8 cellular contexts compared by ENCODE assay signal in the genomic region with DNA sequence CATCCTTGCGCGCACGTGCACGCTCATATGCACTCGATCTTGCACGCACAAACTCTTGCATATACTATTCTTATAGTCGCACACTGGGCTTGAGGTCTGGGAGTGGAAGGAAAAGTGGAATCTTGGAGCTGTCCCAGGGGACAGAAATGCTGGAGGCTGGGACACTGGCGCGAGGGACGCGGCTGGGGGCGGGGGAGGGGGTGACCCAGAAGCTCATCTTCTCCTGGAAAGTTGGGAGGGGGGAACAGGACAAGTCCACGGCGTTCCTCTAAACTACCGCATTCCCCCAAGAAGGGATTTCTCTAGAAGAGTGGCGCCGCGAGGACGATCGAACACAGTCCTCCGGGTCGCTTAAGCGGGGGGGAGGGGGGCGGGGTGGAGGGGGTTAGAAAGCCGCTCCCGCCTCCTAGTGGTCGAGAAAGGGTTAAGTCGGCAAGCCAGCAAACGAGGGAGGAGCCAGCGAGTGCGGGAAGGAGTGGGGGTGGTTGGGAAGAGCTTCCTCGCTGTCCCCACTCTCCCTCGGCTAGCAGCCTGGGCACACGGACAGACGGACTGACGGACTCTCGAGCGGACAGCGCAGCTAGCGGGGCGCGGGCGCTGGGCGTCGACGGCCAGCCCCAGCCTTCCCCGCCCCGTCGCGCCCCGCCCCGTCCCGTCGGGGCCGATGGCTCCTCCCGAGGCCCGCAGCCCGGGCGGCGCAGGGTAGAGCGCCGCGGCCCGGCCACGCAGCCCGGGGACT. TPM values are rescaled to one million over a fixed set of nuclear protein-coding genes. Genes with fewer than 3 reads are reported as not detected.
DNase-seq lines count a peak whose midpoint lies in the region; ATAC-seq, FAIRE-seq and TF ChIP-seq lines count a peak whose summit lies in the region.

A gene (plus strand): TSS at position 512 of the 739 bp plus-strand sequence. CDS start 338 bp downstream, outside the sequence.

- H3K27me3 ChIP-seq in K562 (ENCODE audit: control insufficient read depth in 2 of 2, insufficient read depth in 2 of 2, low read length in 2 of 2): no peaks in the 10 kb centered on the region

- peak; percentile 75 for FAIRE-seq in K562 (lab: Jason Lieb, UNC)

- in situ Hi-C loops in GM13976 (cut with MboI; ENCODE audit: low sequenced_read_pairs, unreplicated experiment) (no loop called here), K562 (cut with MboI) (no loop called here)

- H3K4me2 ChIP-seq in K562 (ENCODE audit: insufficient read depth, low read length): peak within 1 kb of the TSS; percentile 82

- BruUV-seq in K562 (replicated peaks; lab: Mats Ljungman, UMichigan): no TSS peak

- no peak for TF ChIP-seq POLR2A in K562 (conservative IDR thresholded peaks at IDR 0.05)

- H3K9me1 ChIP-seq in K562 (ENCODE audit: control insufficient read depth, insufficient read depth, low read length): no peaks in the 10 kb centered on the region

- no peaks in the 10 kb centered on the region for H3K36me3 ChIP-seq in K562 (ENCODE audit: control insufficient read depth, insufficient read depth, low read length)

- TF ChIP-seq EP300 in K562 (IDR thresholded peaks at IDR 0.05; ENCODE audit: low read length): no peak

- peak within 1 kb of the TSS in 2 of 6 donors; percentile 30 to 46 for H3K27ac Mint-ChIP-seq in immature natural killer cell

- POLR2A ChIA-PET in K562 (lab: Yijun Ruan, JAX): interaction anchor here (0.8 to 2.3 kb wide), 3 partner anchors 9 to 147 kb away, joined by 3 to 7 read pairs (median 4); no protein-coding TSS in a partner anchor

- TF ChIP-seq RAD21 in K562 (CRISPR knock-in tag; conservative IDR thresholded peaks at IDR 0.05 in 1 of 2, IDR thresholded peaks at IDR 0.05 in 1 of 2): 0 out of 4 replicates have a peak, but pooled peaks of 1 of the 2 experiments have one; percentile 4

- peaks cover 5% of the 10 kb centered on the region for H4K20me1 ChIP-seq in K562 (replicated peaks; ENCODE audit: control insufficient read depth, insufficient read depth, low read length)

- intact Hi-C loops in K562 (cut with micrococcal nuclease): no loop called here

- H3K4me1 ChIP-seq in K562 (replicated peaks in 1 of 2; ENCODE audit: control insufficient read depth in 2 of 2, insufficient read depth in 2 of 2, low read length in 2 of 2): peaks cover 22 to 59% of the 10 kb centered on the region in 2 experiments

- WGBS in K562 (ENCODE audit: insufficient coverage, low coverage, missing lambda C conversion rate): 0% methylated on average over 27 of the region's 66 CpGs

- CTCF ChIA-PET in K562 (lab: Yijun Ruan, JAX; ENCODE audit: low intra/inter-chr PET ratio): interaction anchor here (3.6 kb wide), 1 partner anchor 67 kb away, joined by 32 read pairs; no protein-coding TSS in a partner anchor

- peaks cover 10 to 38% (median 28%) of the 10 kb centered on the region in 3 donors for H3K27me3 Mint-ChIP-seq in immature natural killer cell (ENCODE audit: low read depth in 3 of 3)

- peak within 1 kb of the TSS in 1 of 2 experiments; percentile 91; a peak in 3 of 4 replicates for H3K9ac ChIP-seq in K562 (ENCODE audit: insufficient read depth in 1 of 2, low read depth in 2 of 2, low read length in 2 of 2)

- no peak within 1 kb of the TSS; the same call in 2 of the 3 replicates for H3K27ac ChIP-seq in K562 (ENCODE audit: extremely low read depth, low read depth, low read length)

- H3K4me1 Mint-ChIP-seq in immature natural killer cell: peaks cover 37 to 43% of the 10 kb centered on the region in 2 donors

- peak within 1 kb of the TSS; percentile 89 for H2AFZ ChIP-seq in K562 (ENCODE audit: low read depth, low read length)

- TF ChIP-seq CTCF in GM13976 (IDR thresholded peaks at IDR 0.05; ENCODE audit: borderline replicate concordance, control extremely low read depth, extremely low read depth, insufficient read depth, missing control alignments): peak; percentile 48
- peak; percentile 29 to 50 (median 45); a peak in 3 of 6 replicates for TF ChIP-seq CTCF in K562 (IDR thresholded peaks at IDR 0.05 in 2 of 3, conservative IDR thresholded peaks at IDR 0.05 in 1 of 3; ENCODE audit: insufficient read depth in 2 of 3, low read depth in 1 of 3, low read length in 3 of 3)

- H3K4me3 ChIP-seq in K562: peak within 1 kb of the TSS; percentile 45

- peak; percentile 67 for ATAC-seq in K562

- no peaks in the 10 kb centered on the region for H3K9me3 ChIP-seq in K562 (replicated peaks; ENCODE audit: control insufficient read depth, insufficient read depth, low read depth, low read length)

- DNase-seq in A172 (ENCODE audit: low spot score) (peak; percentile 41), GM13976 (ENCODE audit: low spot score) (peak; percentile 84), LoVo (ENCODE audit: low spot score) (peak; percentile 74), SKM-1 (lab: John Stamatoyannopoulos, UW; ENCODE audit: unreplicated experiment) (peak; percentile 23), K562 (ENCODE audit: extremely low read depth in 1 of 4, low spot score in 3 of 4) (peak; percentile 84 to 90 (median 90)), immature natural killer cell (no peak), DMS153 (lab: John Stamatoyannopoulos, UW) (no peak)
- peak; percentile 44 to 62 for DNase-seq in stimulated activated CD4-positive, alpha-beta T cell treated with anti-CD3 and anti-CD28 coated beads, Interleukin-2, amount 100 ng/mL, for 24 hours

- H3K9me3 Mint-ChIP-seq in immature natural killer cell: no peaks in the 10 kb centered on the region

- peak within 1 kb of the TSS; percentile 76 to 93 (median 88) for H3K4me3 Mint-ChIP-seq in immature natural killer cell

- H3K36me3 Mint-ChIP-seq in immature natural killer cell: no peaks in the 10 kb centered on the region

- H3K79me2 ChIP-seq in K562 (ENCODE audit: control insufficient read depth, insufficient read depth, low read length): no peaks in the 10 kb centered on the region

TF ChIP-seq in K562, 482 proteins besides CTCF, POLR2A, EP300 and RAD21 (continues in another document):
- TF ChIP-seq ZNF766 (CRISPR knock-in tag; conservative IDR thresholded peaks at IDR 0.05) (0 out of 2 replicates have a peak, but pooled peaks have one; percentile 19), ZNF75A (CRISPR knock-in tag; IDR thresholded peaks at IDR 0.05) (no peak), RBFOX2 (IDR thresholded peaks at IDR 0.05; ENCODE audit: low read depth, low read length) (peak; percentile 54; the same call in 1 of the 2 replicates), NFIC (IDR thresholded peaks at IDR 0.05) (peak; percentile 83), MED1 (CRISPR knock-in tag; IDR thresholded peaks at IDR 0.05; ENCODE audit: borderline replicate concordance) (no peak), NONO (IDR thresholded peaks at IDR 0.05; ENCODE audit: low read depth in 2 of 2, low read length in 1 of 2) (peak in 1 of 2 experiments; percentile 73; a peak in 2 of 4 replicates), ATF7 (IDR thresholded peaks at IDR 0.05) (peak; percentile 70; the same call in 1 of the 2 replicates), TCF7 (IDR thresholded peaks at IDR 0.05; ENCODE audit: borderline replicate concordance) (no peak), SIN3A (IDR thresholded peaks at IDR 0.05; ENCODE audit: borderline replicate concordance in 2 of 2, control insufficient read depth in 1 of 2, low read depth in 2 of 2, low read length in 2 of 2) (0 out of 4 replicates have a peak, but pooled peaks of 1 of the 2 experiments have one; percentile 5), TRIM24 (IDR thresholded peaks at IDR 0.05) (peak in 1 of 2 experiments; percentile 61; a peak in 2 of 4 replicates), POLR2G (IDR thresholded peaks at IDR 0.05; ENCODE audit: low read depth, low read length) (peak; percentile 48; the same call in 1 of the 2 replicates)
- TF ChIP-seq, protein P1, sequence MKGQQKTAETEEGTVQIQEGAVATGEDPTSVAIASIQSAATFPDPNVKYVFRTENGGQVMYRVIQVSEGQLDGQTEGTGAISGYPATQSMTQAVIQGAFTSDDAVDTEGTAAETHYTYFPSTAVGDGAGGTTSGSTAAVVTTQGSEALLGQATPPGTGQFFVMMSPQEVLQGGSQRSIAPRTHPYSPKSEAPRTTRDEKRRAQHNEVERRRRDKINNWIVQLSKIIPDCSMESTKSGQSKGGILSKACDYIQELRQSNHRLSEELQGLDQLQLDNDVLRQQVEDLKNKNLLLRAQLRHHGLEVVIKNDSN (CRISPR knock-in tag; IDR thresholded peaks at IDR 0.05): 0 out of 2 replicates have a peak, but pooled peaks have one; percentile 41
- TF ChIP-seq, protein P2, sequence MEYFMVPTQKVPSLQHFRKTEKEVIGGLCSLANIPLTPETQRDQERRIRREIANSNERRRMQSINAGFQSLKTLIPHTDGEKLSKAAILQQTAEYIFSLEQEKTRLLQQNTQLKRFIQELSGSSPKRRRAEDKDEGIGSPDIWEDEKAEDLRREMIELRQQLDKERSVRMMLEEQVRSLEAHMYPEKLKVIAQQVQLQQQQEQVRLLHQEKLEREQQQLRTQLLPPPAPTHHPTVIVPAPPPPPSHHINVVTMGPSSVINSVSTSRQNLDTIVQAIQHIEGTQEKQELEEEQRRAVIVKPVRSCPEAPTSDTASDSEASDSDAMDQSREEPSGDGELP (CRISPR knock-in tag; IDR thresholded peaks at IDR 0.05; ENCODE audit: borderline replicate concordance): 0 out of 2 replicates have a peak, but pooled peaks have one; percentile 32

RNA-seq across cellular contexts. Expression of the gene that starts here (rescaled TPM):
- total RNA-seq in A172 (2014; rRNA removed; shearing (Covaris generic)): 0.64 and 1.6 TPM in 2 replicates
- total RNA-seq in K562 (2011; cell fraction: chromatin; rRNA removed; ENCODE audit: low replicate concordance): not detected in 2 replicates
- total RNA-seq in K562 (2011; cell fraction: nucleolus; rRNA removed): 0.50 and 0.53 TPM in 2 replicates
- 0.46 and 1.2 TPM in 2 replicates for total RNA-seq in K562 (2011; cell fraction: nucleoplasm; rRNA removed)
- total RNA-seq in K562 (2014; rRNA removed) (0.29 TPM in 1 of 2 replicates, not detected in the other), K562 (2014; rRNA removed; fragmentation: Illumina TruSeq; extraction: Trizol) (not detected in 2 replicates), K562 (2015; rRNA removed; fragmentation: Illumina TruSeq; extraction: Trizol) (0.07 TPM in 1 of 2 replicates, not detected in the other), K562 (2021) (1.8 and 1.9 TPM in 2 replicates)
- polyA plus RNA-seq in K562 (2011; rRNA removed) (0.06 and 0.30 TPM in 2 replicates), K562 (2014; fragmentation: Illumina TruSeq; extraction: Trizol) (0.34 and 1.1 TPM in 2 replicates), K562 (2014; fragmentation: Nextera tagmentation; extraction: Ambion mirVana) (not detected), K562 (2014; rRNA removed) (0.69 and 0.82 TPM in 2 replicates), immature natural killer cell (under 1 TPM; 0.38 to 0.71 (median 0.68) TPM)
- 0.07 and 0.21 TPM in 2 replicates for polyA plus RNA-seq in K562 (2011; cell fraction: cytosol; rRNA removed)
- 0.25 and 0.47 TPM in 2 replicates for polyA plus RNA-seq in K562 (2011; cell fraction: nucleus; rRNA removed)
- polyA plus RNA-seq in K562 (2012): 1.5 and 5.3 TPM in 2 replicates
- not detected in 2 replicates for polyA minus RNA-seq in K562 (2011; rRNA and poly(A)+ RNA removed)
- not detected in 2 replicates for polyA minus RNA-seq in K562 (2011; cell fraction: cytosol; rRNA and poly(A)+ RNA removed)
- 0.54 TPM in 1 of 2 replicates, not detected in the other for polyA minus RNA-seq in K562 (2011; cell fraction: nucleus; rRNA and poly(A)+ RNA removed)

Comparison
In these comparisons a context has a peak if more than half of its experiments do, and no peak if none do; other contexts are left out.
1. DNase-seq: peak in A172 (single experiment), GM13976 (single experiment), LoVo (single experiment), SKM-1 (single experiment), K562 (4 of 4) and stimulated activated CD4-positive, alpha-beta T cell treated with anti-CD3 and anti-CD28 coated beads, Interleukin-2, amount 100 ng/mL, for 24 hours (2 of 2); none in immature natural killer cell (0 of 3) and DMS153 (single experiment).